7 cellular contexts compared by ENCODE assay signal in genomic region chr5:126600631-126601511, GRCh38. TPM values are rescaled to one million over a fixed set of nuclear protein-coding genes. Genes with fewer than 3 reads are reported as not detected.
DNase-seq lines count a peak whose midpoint lies in the region; ATAC-seq and TF ChIP-seq lines count a peak whose summit lies in the region.

TSS of gene PHAX (plus strand) at chr5:126600947. CDS start at chr5:126600963, 16 bp downstream.

- TF ChIP-seq POLR2A in sigmoid colon (IDR thresholded peaks at IDR 0.05), result no peak

- peaks cover 0 to 41% (median 35%) of the 10 kb centered on the region in 4 donors for H3K4me1 ChIP-seq in sigmoid colon

- H3K27me3 ChIP-seq in sigmoid colon, result no peaks in the 10 kb centered on the region

- TF ChIP-seq EP300 in sigmoid colon (IDR thresholded peaks at IDR 0.05), result no peak

- peak within 1 kb of the TSS; percentile 84 to 94 (median 90) for H3K27ac ChIP-seq in sigmoid colon

- TF ChIP-seq CTCF in GM13976 (IDR thresholded peaks at IDR 0.05; ENCODE audit: borderline replicate concordance, control extremely low read depth, extremely low read depth, insufficient read depth, missing control alignments), result peak; percentile 82
- peak; percentile 88 for TF ChIP-seq CTCF in astrocyte of the cerebellum (IDR thresholded peaks at IDR 0.05; ENCODE audit: low read depth, low read length, missing control alignments)
- peak; percentile 26 to 56 (median 40) for TF ChIP-seq CTCF in sigmoid colon (IDR thresholded peaks at IDR 0.05)

- H3K4me3 ChIP-seq in astrocyte of the cerebellum (ENCODE audit: low read depth, low read length) (peak within 1 kb of the TSS; percentile 92), sigmoid colon (peak within 1 kb of the TSS; percentile 74 to 98 (median 95))

- intact Hi-C loops in sigmoid colon (cut with DNase I), result loop anchor here (2.0 kb wide), 1 partner anchor 262 kb away; no protein-coding TSS in a partner anchor

- in situ Hi-C loops in GM13976 (cut with MboI; ENCODE audit: low sequenced_read_pairs, unreplicated experiment) (no loop called here), astrocyte of the cerebellum (cut with HindIII; ENCODE audit: low sequenced_read_pairs) (no loop called here)

- peaks cover 0 to 27% (median 9%) of the 10 kb centered on the region in 4 donors for H3K36me3 ChIP-seq in sigmoid colon

- no peaks in the 10 kb centered on the region for H3K9me3 ChIP-seq in sigmoid colon

- 1 to 3% methylated on average over 79 of the region's 79 CpGs for WGBS in sigmoid colon, 2 donors

- ATAC-seq in HG02623 (IDR thresholded peaks at IDR 0.05; ENCODE audit: unreplicated experiment), result peak; percentile 96

- DNase-seq in GM13976 (ENCODE audit: low spot score), result peak; percentile 92
- peak; percentile 19 for DNase-seq in NCI-H1092 treated with DMSO at 0.1 percent for 48 hours (lab: John Stamatoyannopoulos, UW)
- peak; percentile 39 for DNase-seq in T-helper 22 cell (ENCODE audit: low read depth)
- peak; percentile 54 for DNase-seq in astrocyte of the cerebellum (ENCODE audit: low read depth)
- DNase-seq in hypothalamus (lab: John Stamatoyannopoulos, UW), result peak; percentile 22 to 84 (median 65)
- DNase-seq in sigmoid colon, result peak; percentile 84

RNA-seq across cellular contexts. Expression of gene PHAX, which starts in this region (rescaled TPM):
- 10 to 100 TPM; 38.8 to 58.5 (median 49.0) TPM for total RNA-seq in sigmoid colon
- polyA plus RNA-seq in sigmoid colon, result 10 to 100 TPM; 18.9 to 30.0 (median 25.9) TPM

Comparison
In these comparisons a context has a peak if more than half of its experiments do, and no peak if none do; other contexts are left out.
1. Peak in every context shown above with its lines: DNase-seq, ATAC-seq, H3K4me3 ChIP-seq and H3K27ac ChIP-seq.
2. DNase-seq: peak in every context shown above with its lines; median percentile 92 in GM13976; 84 in sigmoid colon; 65 in hypothalamus; 54 in astrocyte of the cerebellum; 39 in T-helper 22 cell; 19 in NCI-H1092 treated with DMSO at 0.1 percent for 48 hours.